In genomic region chr17:82232876-82233785, GRCh38 we compare ENCODE assay signal across 15 cellular contexts. TPM values are rescaled to one million over a fixed set of nuclear protein-coding genes. Genes with fewer than 3 reads are reported as not detected.
A peak's percentile ranks its signal among the peaks of the same experiment; 100 is the strongest.
DNase-seq lines count a peak whose midpoint lies in the region; ATAC-seq and TF ChIP-seq lines count a peak whose summit lies in the region.
"Had no signal": no experiment of that assay in that cellular context is flagged by ENCODE, and none has a peak within 500 bp of the region (broad histone marks: within the 10 kb centered on the region; RNA-seq: fewer than 3 reads in every experiment).

No MANE protein-coding gene starts in this region.

- H3K27ac ChIP-seq in neural progenitor cell: no peak overlapping the region
- H3K27ac ChIP-seq in SK-N-SH (ENCODE audit: low read depth in 2 of 2, low read length in 1 of 2): no peak overlapping the region
- H3K27ac ChIP-seq: KMS-11 had no signal

- no peaks in the 10 kb centered on the region for H3K9me3 ChIP-seq in neural progenitor cell (ENCODE audit: low read depth)
- H3K9me3 ChIP-seq in SK-N-SH: no peaks in the 10 kb centered on the region

- H3K4me3 Mint-ChIP-seq in central memory CD8-positive, alpha-beta T cell: no peak overlapping the region
- peak overlapping the region; percentile 35 for H3K4me3 Mint-ChIP-seq in neural progenitor cell

- H3K4me1 Mint-ChIP-seq in central memory CD8-positive, alpha-beta T cell: peaks cover 25% of the 10 kb centered on the region
- H3K4me1 Mint-ChIP-seq in neural progenitor cell: peaks cover 8% of the 10 kb centered on the region

- 0 out of 2 replicates have a peak overlapping the region, but pooled peaks have one; percentile 3 for H3K4me3 ChIP-seq in AG04449 (ENCODE audit: low read depth, low read length)
- H3K4me3 ChIP-seq in GM12864 (ENCODE audit: low read depth, low read length): peak overlapping the region; percentile 22
- no peak overlapping the region for H3K4me3 ChIP-seq in neural progenitor cell
- H3K4me3 ChIP-seq in SK-N-SH (ENCODE audit: low read depth in 2 of 2, low read length in 1 of 2): no peak overlapping the region

- H3F3A ChIP-seq in neural progenitor cell (ENCODE audit: low read depth) (peaks cover 38% of the 10 kb centered on the region), SK-N-SH (replicated peaks; ENCODE audit: insufficient read depth) (peaks cover 10% of the 10 kb centered on the region)

- POLR2A ChIA-PET in AG04449 (lab: Yijun Ruan, JAX): interaction anchor here (1.5 to 4.6 kb wide), 2 partner anchors 10 kb away, joined by 7 to 51 read pairs; no protein-coding TSS in a partner anchor
- POLR2A ChIA-PET in SK-N-SH (lab: Yijun Ruan, JAX): no interaction called here

- no peak for TF ChIP-seq EP300 in SK-N-SH (IDR thresholded peaks at IDR 0.05; ENCODE audit: borderline replicate concordance in 1 of 2, low read depth in 1 of 2, low read length in 1 of 2)

- H3K4me1 ChIP-seq in neural progenitor cell: peaks cover 31% of the 10 kb centered on the region
- peaks cover 10 to 17% of the 10 kb centered on the region in 2 experiments; a peak in 2 of 4 replicates for H3K4me1 ChIP-seq in SK-N-SH (ENCODE audit: control insufficient read depth in 1 of 2, insufficient read depth in 2 of 2, low read depth in 1 of 2, low read length in 1 of 2)

- DNase-seq in AG04449 (ENCODE audit: low read depth, low spot score) (no peak), GM12864 (ENCODE audit: low read depth) (peak; percentile 50), neural progenitor cell (ENCODE audit: low spot score) (no peak), AG20443 (ENCODE audit: low spot score) (no peak), SK-N-SH (no peak)
- no peak for DNase-seq in central memory CD8-positive, alpha-beta T cell (ENCODE audit: low spot score in 2 of 2)
- DNase-seq: activated CD4-positive, alpha-beta T cell treated with anti-CD3 and anti-CD28 coated beads for 4 hours; activated naive CD4-positive, alpha-beta T cell; HFFc6; NCI-H1930; stimulated activated naive B cell treated with anti-CD40 and anti-IgM and Interleukin-4, amounts not matched to agents 10 μg/mL and 1 μg/mL and 100 μg/mL, for 72 hours had no signal

- no peaks in the 10 kb centered on the region for H3K9me2 ChIP-seq in SK-N-SH

- CTCF ChIA-PET in AG04449 (lab: Yijun Ruan, JAX): interaction anchor here (1.5 kb wide), 1 partner anchor 9 kb away, joined by 4 read pairs; no protein-coding TSS in a partner anchor
- CTCF ChIA-PET in SK-N-SH (lab: Yijun Ruan, JAX): interaction anchor here (0.6 to 5.7 kb wide), 3 partner anchors 27 to 95 kb away, joined by 3 to 78 read pairs (median 33); no protein-coding TSS in a partner anchor

- WGBS in SK-N-SH (ENCODE audit: low lambda C conversion rate): 89% methylated on average over 15 of the region's 21 CpGs

- H3K27ac Mint-ChIP-seq in central memory CD8-positive, alpha-beta T cell (ENCODE audit: low read depth): peak overlapping the region; percentile 44
- no peak overlapping the region for H3K27ac Mint-ChIP-seq in neural progenitor cell
- H3K27ac Mint-ChIP-seq: HFFc6 had no signal

- H3K27me3 ChIP-seq in neural progenitor cell: peaks cover 44% of the 10 kb centered on the region
- H3K27me3 ChIP-seq in SK-N-SH (ENCODE audit: insufficient read depth): no peaks in the 10 kb centered on the region

- no peak overlapping the region for H3K9ac ChIP-seq in neural progenitor cell
- H3K9ac ChIP-seq in SK-N-SH: no peak overlapping the region
- H3K9ac ChIP-seq: KMS-11 had no signal

- no peaks in the 10 kb centered on the region for H3K27me3 Mint-ChIP-seq in central memory CD8-positive, alpha-beta T cell
- H3K27me3 Mint-ChIP-seq in neural progenitor cell (ENCODE audit: insufficient read depth, low read depth): peaks cover 12% of the 10 kb centered on the region
- H3K27me3 Mint-ChIP-seq: stimulated activated naive B cell treated with anti-CD40 and anti-IgM and Interleukin-4, amounts not matched to agents 10 μg/mL and 1 μg/mL and 100 μg/mL, for 72 hours had no signal

- no peaks in the 10 kb centered on the region for H3K36me3 ChIP-seq in neural progenitor cell
- H3K36me3 ChIP-seq in SK-N-SH (replicated peaks in 1 of 2; ENCODE audit: control insufficient read depth in 1 of 2, insufficient read depth in 2 of 2, low read length in 1 of 2): peaks cover 8 to 22% of the 10 kb centered on the region in 2 experiments

- peaks cover 72% of the 10 kb centered on the region for H4K20me1 ChIP-seq in neural progenitor cell (ENCODE audit: low read depth)
- H4K20me1 ChIP-seq in SK-N-SH (ENCODE audit: insufficient read depth): peaks cover 43% of the 10 kb centered on the region

- H3K36me3 Mint-ChIP-seq in central memory CD8-positive, alpha-beta T cell (ENCODE audit: insufficient read depth): peaks cover 15% of the 10 kb centered on the region
- H3K36me3 Mint-ChIP-seq in neural progenitor cell: no peaks in the 10 kb centered on the region

- H3K9me3 Mint-ChIP-seq in central memory CD8-positive, alpha-beta T cell: no peaks in the 10 kb centered on the region
- no peaks in the 10 kb centered on the region for H3K9me3 Mint-ChIP-seq in neural progenitor cell
- H3K9me3 Mint-ChIP-seq: HFFc6; stimulated activated naive B cell treated with anti-CD40 and anti-IgM and Interleukin-4, amounts not matched to agents 10 μg/mL and 1 μg/mL and 100 μg/mL, for 72 hours had no signal

- ATAC-seq in central memory CD8-positive, alpha-beta T cell (replicated peaks; ENCODE audit: extremely low read depth, poor library complexity, severe bottlenecking): no peak
- ATAC-seq in GM18909 (IDR thresholded peaks at IDR 0.05; ENCODE audit: poor library complexity, unreplicated experiment) (no peak), HG02623 (IDR thresholded peaks at IDR 0.05; ENCODE audit: unreplicated experiment) (no peak)
- ATAC-seq: SK-N-SH treated with all-trans-retinoic acid at 6 μM for 48 hours; stimulated activated naive B cell treated with anti-CD40 and anti-IgM and Interleukin-4, amounts not matched to agents 10 μg/mL and 1 μg/mL and 100 μg/mL, for 72 hours had no signal

- no peak for TF ChIP-seq CTCF in AG04449 (IDR thresholded peaks at IDR 0.05; ENCODE audit: insufficient read depth, low read length, missing control alignments)
- no peak for TF ChIP-seq CTCF in GM12864 (IDR thresholded peaks at IDR 0.05; ENCODE audit: low read depth, low read length, missing control alignments)
- TF ChIP-seq CTCF in neural progenitor cell (IDR thresholded peaks at IDR 0.05): no peak
- no peak for TF ChIP-seq CTCF in SK-N-SH (IDR thresholded peaks at IDR 0.05)

- no peak for TF ChIP-seq RAD21 in SK-N-SH (IDR thresholded peaks at IDR 0.05; ENCODE audit: low read length)

- H3K4me2 ChIP-seq in neural progenitor cell (peak overlapping the region; percentile 90), SK-N-SH (no peak overlapping the region)
- H3K4me2 ChIP-seq: KMS-11 had no signal

- no peak overlapping the region for H2AFZ ChIP-seq in neural progenitor cell (replicated peaks)
- H2AFZ ChIP-seq in SK-N-SH (ENCODE audit: low read depth): no peak overlapping the region

- H3K79me2 ChIP-seq in neural progenitor cell (ENCODE audit: low read depth) (no peaks in the 10 kb centered on the region), SK-N-SH (ENCODE audit: insufficient read depth) (peaks cover 85% of the 10 kb centered on the region)

TF ChIP-seq in SK-N-SH, 30 proteins besides CTCF, POLR2A, EP300 and RAD21:
- TF ChIP-seq, protein P1, sequence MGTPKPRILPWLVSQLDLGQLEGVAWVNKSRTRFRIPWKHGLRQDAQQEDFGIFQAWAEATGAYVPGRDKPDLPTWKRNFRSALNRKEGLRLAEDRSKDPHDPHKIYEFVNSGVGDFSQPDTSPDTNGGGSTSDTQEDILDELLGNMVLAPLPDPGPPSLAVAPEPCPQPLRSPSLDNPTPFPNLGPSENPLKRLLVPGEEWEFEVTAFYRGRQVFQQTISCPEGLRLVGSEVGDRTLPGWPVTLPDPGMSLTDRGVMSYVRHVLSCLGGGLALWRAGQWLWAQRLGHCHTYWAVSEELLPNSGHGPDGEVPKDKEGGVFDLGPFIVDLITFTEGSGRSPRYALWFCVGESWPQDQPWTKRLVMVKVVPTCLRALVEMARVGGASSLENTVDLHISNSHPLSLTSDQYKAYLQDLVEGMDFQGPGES (IDR thresholded peaks at IDR 0.05; ENCODE audit: low read depth, low read length): no peak
- TF ChIP-seq MXI1 (IDR thresholded peaks at IDR 0.05; ENCODE audit: low read depth, low read length) (no peak), FOXJ3 (CRISPR knock-in tag; IDR thresholded peaks at IDR 0.05) (no peak), JUND (IDR thresholded peaks at IDR 0.05) (no peak), MEF2A (IDR thresholded peaks at IDR 0.05; ENCODE audit: borderline replicate concordance, low read depth) (no peak), CHD2 (IDR thresholded peaks at IDR 0.05; ENCODE audit: low read length, partially characterized antibody) (no peak), RFX5 (IDR thresholded peaks at IDR 0.05; ENCODE audit: low read length) (no peak)
- TF ChIP-seq, protein P2, sequence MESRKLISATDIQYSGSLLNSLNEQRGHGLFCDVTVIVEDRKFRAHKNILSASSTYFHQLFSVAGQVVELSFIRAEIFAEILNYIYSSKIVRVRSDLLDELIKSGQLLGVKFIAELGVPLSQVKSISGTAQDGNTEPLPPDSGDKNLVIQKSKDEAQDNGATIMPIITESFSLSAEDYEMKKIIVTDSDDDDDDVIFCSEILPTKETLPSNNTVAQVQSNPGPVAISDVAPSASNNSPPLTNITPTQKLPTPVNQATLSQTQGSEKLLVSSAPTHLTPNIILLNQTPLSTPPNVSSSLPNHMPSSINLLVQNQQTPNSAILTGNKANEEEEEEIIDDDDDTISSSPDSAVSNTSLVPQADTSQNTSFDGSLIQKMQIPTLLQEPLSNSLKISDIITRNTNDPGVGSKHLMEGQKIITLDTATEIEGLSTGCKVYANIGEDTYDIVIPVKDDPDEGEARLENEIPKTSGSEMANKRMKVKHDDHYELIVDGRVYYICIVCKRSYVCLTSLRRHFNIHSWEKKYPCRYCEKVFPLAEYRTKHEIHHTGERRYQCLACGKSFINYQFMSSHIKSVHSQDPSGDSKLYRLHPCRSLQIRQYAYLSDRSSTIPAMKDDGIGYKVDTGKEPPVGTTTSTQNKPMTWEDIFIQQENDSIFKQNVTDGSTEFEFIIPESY (IDR thresholded peaks at IDR 0.05; ENCODE audit: borderline replicate concordance, low read depth): no peak

RNA-seq across cellular contexts. Expression of gene SLC16A3, which starts 4.3 kb away (rescaled TPM):
- 21.0 and 82.9 TPM in 2 replicates for total RNA-seq in neural progenitor cell (ENCODE audit: low replicate concordance)
- polyA plus RNA-seq in SK-N-SH (2012; rRNA removed): 68.8 and 70.7 TPM in 2 replicates
- 25.2 and 42.6 TPM in 2 replicates for polyA plus RNA-seq in SK-N-SH (2012; cell fraction: cytosol; rRNA removed)
- polyA plus RNA-seq in SK-N-SH (2012; cell fraction: nucleus; rRNA removed): 38.5 and 58.7 TPM in 2 replicates

RNA-seq across cellular contexts. Expression of gene CCDC57, which starts 20.5 kb away (rescaled TPM):
- 15.0 and 29.8 TPM in 2 replicates for total RNA-seq in neural progenitor cell (ENCODE audit: low replicate concordance)
- polyA plus RNA-seq in SK-N-SH (2012; rRNA removed): 68.6 and 82.9 TPM in 2 replicates
- polyA plus RNA-seq in SK-N-SH (2012; cell fraction: cytosol; rRNA removed): 11.2 and 17.5 TPM in 2 replicates
- 417 and 423 TPM in 2 replicates for polyA plus RNA-seq in SK-N-SH (2012; cell fraction: nucleus; rRNA removed)

RNA-seq across cellular contexts. Expression of gene CSNK1D, which starts 40.4 kb away (rescaled TPM):
- 41.5 and 60.7 TPM in 2 replicates for total RNA-seq in neural progenitor cell (ENCODE audit: low replicate concordance)
- 133 and 216 TPM in 2 replicates for polyA plus RNA-seq in SK-N-SH (2012; rRNA removed)
- 121 and 170 TPM in 2 replicates for polyA plus RNA-seq in SK-N-SH (2012; cell fraction: cytosol; rRNA removed)
- polyA plus RNA-seq in SK-N-SH (2012; cell fraction: nucleus; rRNA removed): 670 and 707 TPM in 2 replicates

Comparison
In these comparisons a context has a peak if more than half of its experiments do, and no peak if none do; other contexts are left out.
1. H3K4me3 ChIP-seq: peak in AG04449 (single experiment) and GM12864 (single experiment); none in neural progenitor cell (single experiment) and SK-N-SH (0 of 2).